9 cellular contexts compared by ENCODE assay signal in genomic region chr3:172289583-172289982, GRCh38.
A peak's percentile ranks its signal among the peaks of the same experiment; 100 is the strongest.
DNase-seq lines count a peak whose midpoint lies in the region; ATAC-seq and TF ChIP-seq lines count a peak whose summit lies in the region.
"Had no signal": no experiment of that assay in that cellular context is flagged by ENCODE, and none has a peak within 500 bp of the region (broad histone marks: within the 10 kb centered on the region; RNA-seq: fewer than 3 reads in every experiment).

No MANE protein-coding gene starts in this region.

- no peaks in the 10 kb centered on the region for H3K4me1 ChIP-seq in SJCRH30

- H3K9me3 ChIP-seq in T-helper 17 cell (ENCODE audit: control insufficient read depth, low read length, poor library complexity, severe bottlenecking) (no peaks in the 10 kb centered on the region), SJCRH30 (replicated peaks) (no peaks in the 10 kb centered on the region)

- ATAC-seq in GM21576 (IDR thresholded peaks at IDR 0.05; ENCODE audit: unreplicated experiment) (peak; percentile 69), T-helper 17 cell (no peak)
- ATAC-seq: T-cell had no signal

- H3K27ac ChIP-seq in SJCRH30: no peak overlapping the region

- H3K27me3 Mint-ChIP-seq in T-helper 17 cell: no peaks in the 10 kb centered on the region
- H3K27me3 Mint-ChIP-seq: T-cell had no signal

- H3K4me3 Mint-ChIP-seq in T-helper 17 cell: no peak overlapping the region
- H3K4me3 Mint-ChIP-seq: T-cell had no signal

- no peaks in the 10 kb centered on the region for H3K27me3 ChIP-seq in kidney epithelial cell (ENCODE audit: control insufficient read depth, insufficient read depth, low read length)
- no peaks in the 10 kb centered on the region for H3K27me3 ChIP-seq in SJCRH30

- H3K27ac Mint-ChIP-seq in T-helper 17 cell: peak overlapping the region; percentile 54
- H3K27ac Mint-ChIP-seq: T-cell had no signal

- H3K36me3 ChIP-seq in kidney epithelial cell (ENCODE audit: control insufficient read depth, insufficient read depth, low read length): peaks cover 3% of the 10 kb centered on the region
- peaks cover 48% of the 10 kb centered on the region for H3K36me3 ChIP-seq in SJCRH30

- H3K36me3 Mint-ChIP-seq in T-helper 17 cell (ENCODE audit: low read depth): peaks cover 14% of the 10 kb centered on the region

- H3K4me3 ChIP-seq in kidney epithelial cell (ENCODE audit: low read depth, low read length): no peak overlapping the region
- no peak overlapping the region for H3K4me3 ChIP-seq in SJCRH30

- H3K4me1 Mint-ChIP-seq in T-helper 17 cell: peaks cover 27% of the 10 kb centered on the region

- TF ChIP-seq CTCF in AG09319 (IDR thresholded peaks at IDR 0.05; ENCODE audit: low read depth, low read length) (peak; percentile 12), kidney epithelial cell (IDR thresholded peaks at IDR 0.05; ENCODE audit: insufficient read depth, low read length, poor library complexity, severe bottlenecking) (peak; percentile 34)

- DNase-seq in AG09319 (ENCODE audit: extremely low read depth, low read depth) (no peak), T-helper 17 cell (no peak), kidney epithelial cell (ENCODE audit: low read depth) (no peak), SJCRH30 (no peak), NCI-H226 (no peak), NOMO-1 (lab: John Stamatoyannopoulos, UW; ENCODE audit: unreplicated experiment in 2 of 2) (no peak), cortex of kidney (lab: John Stamatoyannopoulos, UW) (no peak)
